ENCODE assay signal across 16 cellular contexts in genomic region chr12:26109343-26109841, GRCh38.
A peak's percentile ranks its signal among the peaks of the same experiment; 100 is the strongest.
DNase-seq lines count a peak whose midpoint lies in the region; ATAC-seq lines count a peak whose summit lies in the region.
"Had no signal": no experiment of that assay in that cellular context is flagged by ENCODE, and none has a peak within 500 bp of the region (broad histone marks: within the 10 kb centered on the region; RNA-seq: fewer than 3 reads in every experiment).

No MANE protein-coding gene starts in this region.

- no peaks in the 10 kb centered on the region for H3K36me3 ChIP-seq in rectal smooth muscle tissue (ENCODE audit: control insufficient read depth, insufficient read depth, low read length)
- H3K36me3 ChIP-seq: BLaER1 treated with 17β-estradiol and CSF1 and Interleukin-3, amounts not matched to agents 10 nM and 100 nM; Peyer's patch had no signal

- H3K4me1 ChIP-seq in rectal smooth muscle tissue (ENCODE audit: control insufficient read depth, insufficient read depth, low read length): peaks cover 9% of the 10 kb centered on the region

- no peaks in the 10 kb centered on the region for H3K27me3 ChIP-seq in rectal smooth muscle tissue (ENCODE audit: control insufficient read depth, insufficient read depth, low read length)
- H3K27me3 ChIP-seq: Peyer's patch had no signal

- H3K9ac ChIP-seq in rectal smooth muscle tissue (ENCODE audit: low read length): no peak overlapping the region
- H3K9ac ChIP-seq: BLaER1 treated with 17β-estradiol and CSF1 and Interleukin-3, amounts not matched to agents 10 nM and 100 nM had no signal

- H3K4me3 ChIP-seq in rectal smooth muscle tissue (ENCODE audit: low read length): no peak overlapping the region
- H3K4me3 ChIP-seq: BLaER1 treated with 17β-estradiol and CSF1 and Interleukin-3, amounts not matched to agents 10 nM and 100 nM; GM12878; Peyer's patch had no signal

- H3K27ac ChIP-seq in rectal smooth muscle tissue (ENCODE audit: low read depth, low read length): peak overlapping the region; percentile 24
- H3K27ac ChIP-seq: BLaER1 treated with 17β-estradiol and CSF1 and Interleukin-3, amounts not matched to agents 10 nM and 100 nM had no signal

- peak; percentile 21 for DNase-seq in COLO668 (lab: John Stamatoyannopoulos, UW; ENCODE audit: unreplicated experiment)
- peak; percentile 55 to 68 for DNase-seq in NCI-H526 (lab: John Stamatoyannopoulos, UW)
- DNase-seq in fibroblast of peridontal ligament (ENCODE audit: extremely low read depth): peak; percentile 68
- DNase-seq in cerebellar cortex (ENCODE audit: low spot score): no peak
- DNase-seq in activated gamma-delta T cell (lab: John Stamatoyannopoulos, UW): no peak
- no peak for DNase-seq in 8988T
- DNase-seq: hypothalamus, Karpas-422, NCI-H2029 treated with DMSO at 0.1 percent for 48 hours, occipital lobe, Peyer's patch, T-helper 2 cell had no signal

- ATAC-seq in HG02642 (IDR thresholded peaks at IDR 0.05; ENCODE audit: poor library complexity, unreplicated experiment): no peak
- ATAC-seq: GM12878 had no signal

Comparison
In these comparisons a context has a peak if more than half of its experiments do, and no peak if none do; other contexts are left out.
1. DNase-seq: peak in COLO668 (single experiment), NCI-H526 (2 of 2) and fibroblast of peridontal ligament (single experiment); none in cerebellar cortex (single experiment), activated gamma-delta T cell (single experiment) and 8988T (single experiment).